In the genomic region with DNA sequence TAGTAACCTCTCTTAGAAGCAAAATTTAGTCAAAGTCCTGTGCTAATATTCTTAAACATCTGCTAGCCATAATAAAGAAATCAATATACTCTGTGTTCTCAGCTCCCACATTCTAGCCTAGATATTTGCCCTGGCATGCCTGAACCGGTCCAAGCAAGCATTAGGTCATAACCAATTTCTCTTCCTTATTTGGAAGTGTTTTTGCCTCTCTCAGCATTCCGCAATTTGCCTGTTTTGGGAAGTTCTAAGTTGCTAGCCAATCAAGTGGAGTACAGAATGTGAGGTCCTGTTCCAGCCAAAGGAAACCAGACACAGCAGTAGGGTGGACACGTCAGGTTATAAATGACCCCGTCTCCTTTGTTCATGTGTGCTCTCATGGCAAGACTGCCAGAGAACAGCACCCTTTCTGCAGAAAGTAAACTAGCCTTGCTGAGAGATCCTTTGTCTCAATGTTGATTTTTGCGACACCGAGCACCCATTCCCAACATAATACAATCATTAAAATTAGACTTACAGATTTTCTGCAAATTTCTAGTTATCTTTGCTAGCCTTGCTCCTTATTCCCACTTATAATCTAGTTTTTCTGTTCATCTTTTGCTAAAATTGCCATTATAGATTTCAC, we compare ENCODE assay signal across 18 cellular contexts. TPM values are rescaled to one million over a fixed set of nuclear protein-coding genes. Genes with fewer than 3 reads are reported as not detected.
DNase-seq lines count a peak whose midpoint lies in the region; ATAC-seq and TF ChIP-seq lines count a peak whose summit lies in the region.
"Had no signal": no experiment of that assay in that cellular context is flagged by ENCODE, and none has a peak within 500 bp of the region (broad histone marks: within the 10 kb centered on the region; RNA-seq: fewer than 3 reads in every experiment).

No MANE protein-coding gene starts in this region.

- no peak overlapping the region for H3K4me3 Mint-ChIP-seq in activated T-helper 17 cell treated with anti-CD3 and anti-CD28 coated beads, Interleukin-2, amount 50 U/mL, for 72 hours
- H3K4me3 Mint-ChIP-seq: activated naive CD8-positive, alpha-beta T cell treated with anti-CD3 and anti-CD28 coated beads, Interleukin-2, amount 50 U/mL, for 24 hours; neural progenitor cell had no signal

- no peaks in the 10 kb centered on the region for H3K9me3 Mint-ChIP-seq in activated T-helper 17 cell treated with anti-CD3 and anti-CD28 coated beads, Interleukin-2, amount 50 U/mL, for 72 hours
- H3K9me3 Mint-ChIP-seq: activated naive CD8-positive, alpha-beta T cell treated with anti-CD3 and anti-CD28 coated beads, Interleukin-2, amount 50 U/mL, for 24 hours; activated T-helper 2 cell treated with anti-CD3 and anti-CD28 coated beads, Interferon-gamma antibody, Interleukin-2, Interleukin-4, amounts not matched to agents 10 μg/mL and 5 μg/mL and 100 μg/mL, durations not matched to agents 14 hours and 24 hours and 36 hours had no signal

- no peaks in the 10 kb centered on the region for H3K36me3 Mint-ChIP-seq in activated T-helper 17 cell treated with anti-CD3 and anti-CD28 coated beads, Interleukin-2, amount 50 U/mL, for 72 hours (ENCODE audit: low read depth)
- H3K36me3 Mint-ChIP-seq: neural progenitor cell had no signal

- H3K27ac Mint-ChIP-seq in activated T-helper 17 cell treated with anti-CD3 and anti-CD28 coated beads, Interleukin-2, amount 50 U/mL, for 72 hours = no peak overlapping the region
- H3K27ac Mint-ChIP-seq: activated naive CD8-positive, alpha-beta T cell treated with anti-CD3 and anti-CD28 coated beads, Interleukin-2, amount 50 U/mL, for 24 hours; activated T-helper 2 cell treated with anti-CD3 and anti-CD28 coated beads, Interferon-gamma antibody, Interleukin-2, Interleukin-4, amounts not matched to agents 10 μg/mL and 5 μg/mL and 100 μg/mL, durations not matched to agents 14 hours and 24 hours and 36 hours; neural progenitor cell had no signal

- no peak for TF ChIP-seq CTCF in GM13977 (IDR thresholded peaks at IDR 0.05; ENCODE audit: extremely low read depth, insufficient read depth, missing control alignments)

- in situ Hi-C loops in GM13977 (cut with MboI; ENCODE audit: low pct_unique_long_range_greater_than_20kb, low sequenced_read_pairs, unreplicated experiment) = no loop called here

- no peaks in the 10 kb centered on the region for H3K4me1 Mint-ChIP-seq in activated T-helper 17 cell treated with anti-CD3 and anti-CD28 coated beads, Interleukin-2, amount 50 U/mL, for 72 hours
- H3K4me1 Mint-ChIP-seq: activated naive CD8-positive, alpha-beta T cell treated with anti-CD3 and anti-CD28 coated beads, Interleukin-2, amount 50 U/mL, for 24 hours; neural progenitor cell had no signal

- peaks cover 31% of the 10 kb centered on the region for H3K27me3 Mint-ChIP-seq in activated T-helper 17 cell treated with anti-CD3 and anti-CD28 coated beads, Interleukin-2, amount 50 U/mL, for 72 hours

- DNase-seq in DMS 273 (lab: John Stamatoyannopoulos, UW; ENCODE audit: unreplicated experiment) = peak; percentile 8
- no peak for DNase-seq in DMS 273 treated with DMSO at 0.1 percent for 48 hours (lab: John Stamatoyannopoulos, UW)
- peak; percentile 3 to 46 for DNase-seq in NCI-H2081 (lab: John Stamatoyannopoulos, UW)
- DNase-seq in fibroblast of gingiva (ENCODE audit: low read depth) = peak; percentile 31
- DNase-seq in renal cortical epithelial cell (ENCODE audit: low read depth) = peak; percentile 48
- no peak for DNase-seq in GM13977 (ENCODE audit: low spot score)
- no peak for DNase-seq in globus pallidus (ENCODE audit: low spot score)
- DNase-seq: activated naive CD8-positive, alpha-beta T cell treated with anti-CD3 and anti-CD28 coated beads, Interleukin-2, amount 50 U/mL, for 24 hours; C1 segment of cervical spinal cord; hypothalamus; MM.1S; NCI-H187 treated with DMSO at 0.1 percent for 48 hours; SJCRH30; T-helper 2 cell had no signal

- ATAC-seq in activated T-helper 17 cell treated with anti-CD3 and anti-CD28 coated beads, Interleukin-2, amount 50 U/mL, for 72 hours (replicated peaks) = no peak
- ATAC-seq: activated naive CD8-positive, alpha-beta T cell treated with anti-CD3 and anti-CD28 coated beads, Interleukin-2, amount 50 U/mL, for 24 hours had no signal

RNA-seq across cellular contexts. Expression of gene SULT1C4, which starts 13.0 kb away (rescaled TPM):
- total RNA-seq in renal cortical epithelial cell = 37.2 and 47.7 TPM in 2 replicates
- total RNA-seq in activated T-helper 17 cell treated with anti-CD3 and anti-CD28 coated beads, Interleukin-2, amount 50 U/mL, for 72 hours = not detected
- total RNA-seq: activated CD8-positive, alpha-beta memory T cell treated with anti-CD3 and anti-CD28 coated beads for 36 hours; activated T-helper 2 cell treated with anti-CD3 and anti-CD28 coated beads, Interferon-gamma antibody, Interleukin-2, Interleukin-4, amounts not matched to agents 10 μg/mL and 5 μg/mL and 100 μg/mL, durations not matched to agents 14 hours and 24 hours and 36 hours had no signal

Comparison
In these comparisons a context has a peak if more than half of its experiments do, and no peak if none do; other contexts are left out.
1. DNase-seq: peak in DMS 273 (single experiment), NCI-H2081 (2 of 2), fibroblast of gingiva (single experiment) and renal cortical epithelial cell (single experiment); none in DMS 273 treated with DMSO at 0.1 percent for 48 hours (single experiment), GM13977 (single experiment) and globus pallidus (single experiment).
2. RNA of gene SULT1C4, which starts 13.0 kb away (total RNA-seq): 37.2 to 47.7 TPM in renal cortical epithelial cell; not detected in activated T-helper 17 cell treated with anti-CD3 and anti-CD28 coated beads, Interleukin-2, amount 50 U/mL, for 72 hours; every median in the first group is over 10 times any median in the second.